In the genomic region with DNA sequence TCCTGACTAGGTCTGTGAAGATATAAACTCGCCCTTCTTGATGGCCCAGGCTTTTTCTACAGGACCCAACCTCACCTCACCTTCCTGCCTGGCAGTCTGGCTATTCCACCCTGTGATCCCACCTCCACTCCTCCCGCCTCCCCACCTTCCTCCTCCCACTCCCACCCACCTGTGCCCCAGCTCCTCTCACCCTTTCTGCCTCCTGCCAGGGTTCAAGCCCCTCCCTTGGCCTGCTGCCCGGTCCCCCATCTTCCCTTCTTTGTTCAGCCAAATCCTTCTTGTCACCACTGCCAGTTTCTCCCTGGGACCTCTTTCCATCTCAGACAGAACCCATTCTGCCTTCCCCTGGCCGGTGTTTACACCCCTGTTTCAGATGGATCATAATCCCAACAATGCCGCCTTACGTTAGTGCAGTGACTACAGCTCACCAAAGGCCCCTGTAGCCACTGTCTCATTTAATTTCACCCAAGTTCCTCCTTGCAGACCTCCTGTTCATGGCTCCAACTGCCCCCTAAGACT, we compare ENCODE assay signal across 16 cellular contexts.
DNase-seq lines count a peak whose midpoint lies in the region; ATAC-seq and TF ChIP-seq lines count a peak whose summit lies in the region.
"Had no signal": no experiment of that assay in that cellular context is flagged by ENCODE, and none has a peak within 500 bp of the region (broad histone marks: within the 10 kb centered on the region; RNA-seq: fewer than 3 reads in every experiment).

No MANE protein-coding gene starts in this region.

- H3K27ac Mint-ChIP-seq in activated T-helper 17 cell treated with anti-CD3 and anti-CD28 coated beads, Interleukin-2, amount 50 U/mL, for 72 hours, result peak overlapping the region; percentile 15
- H3K27ac Mint-ChIP-seq in naive B cell, result peak overlapping the region in 4 of 6 donors; percentile 4 to 78 (median 71)
- H3K27ac Mint-ChIP-seq: HFFc6 had no signal

- H3K9me3 ChIP-seq in DND-41 (ENCODE audit: insufficient read depth, low read length, severe bottlenecking), result no peaks in the 10 kb centered on the region

- H3K9ac ChIP-seq in DND-41 (ENCODE audit: low read depth, low read length), result no peak overlapping the region

- TF ChIP-seq POLR2A in erythroblast (IDR thresholded peaks at IDR 0.05; ENCODE audit: low read length), result no peak

- H3K4me2 ChIP-seq in DND-41 (ENCODE audit: insufficient read depth, low read length), result no peak overlapping the region

- no peak for TF ChIP-seq CTCF in DND-41 (IDR thresholded peaks at IDR 0.05; ENCODE audit: borderline replicate concordance, extremely low read depth, low read length, poor library complexity, severe bottlenecking)

- no peaks in the 10 kb centered on the region for H3K27me3 ChIP-seq in DND-41 (ENCODE audit: insufficient read depth, low read length, poor library complexity)

- H3K4me1 Mint-ChIP-seq in activated T-helper 17 cell treated with anti-CD3 and anti-CD28 coated beads, Interleukin-2, amount 50 U/mL, for 72 hours, result peaks cover 18% of the 10 kb centered on the region
- peaks cover 10 to 24% (median 19%) of the 10 kb centered on the region in 3 donors for H3K4me1 Mint-ChIP-seq in naive B cell

- peaks cover 85% of the 10 kb centered on the region for H3K36me3 ChIP-seq in DND-41 (ENCODE audit: insufficient read depth, low read length)

- no peak overlapping the region for H3K4me3 Mint-ChIP-seq in activated T-helper 17 cell treated with anti-CD3 and anti-CD28 coated beads, Interleukin-2, amount 50 U/mL, for 72 hours
- H3K4me3 Mint-ChIP-seq in naive B cell, result no peak overlapping the region
- H3K4me3 Mint-ChIP-seq: HFFc6 had no signal

- peaks cover 53% of the 10 kb centered on the region for H3K36me3 Mint-ChIP-seq in activated T-helper 17 cell treated with anti-CD3 and anti-CD28 coated beads, Interleukin-2, amount 50 U/mL, for 72 hours (ENCODE audit: low read depth)
- H3K36me3 Mint-ChIP-seq in naive B cell, result peaks cover 0 to 12% of the 10 kb centered on the region in 2 donors

- no peaks in the 10 kb centered on the region; the same call in 1 of the 2 replicates for H3K4me1 ChIP-seq in DND-41 (ENCODE audit: insufficient read depth, low read length)

- no peaks in the 10 kb centered on the region for H3K27me3 Mint-ChIP-seq in activated T-helper 17 cell treated with anti-CD3 and anti-CD28 coated beads, Interleukin-2, amount 50 U/mL, for 72 hours
- H3K27me3 Mint-ChIP-seq in naive B cell, result no peaks in the 10 kb centered on the region

- 0 out of 2 replicates have a peak overlapping the region, but pooled peaks have one; percentile 37 for H3K27ac ChIP-seq in DND-41 (ENCODE audit: low read length)
- H3K27ac ChIP-seq: C4-2B, HL-60 had no signal

- no peak overlapping the region for H2AFZ ChIP-seq in DND-41 (ENCODE audit: low read depth, low read length)

- ATAC-seq in DND-41 (ENCODE audit: insufficient read depth, low read depth) (no peak), naive B cell (ENCODE audit: low read depth in 2 of 2) (no peak)
- ATAC-seq in activated T-helper 17 cell treated with anti-CD3 and anti-CD28 coated beads, Interleukin-2, amount 50 U/mL, for 72 hours (replicated peaks), result no peak
- ATAC-seq: K562 had no signal

- peaks cover 98% of the 10 kb centered on the region for H3K79me2 ChIP-seq in DND-41 (ENCODE audit: insufficient read depth, low read length)

- DNase-seq in activated CD8-positive, alpha-beta memory T cell treated with anti-CD3 and anti-CD28 coated beads, Interleukin-2, amount 50 U/mL, for 48 hours, result peak; percentile 42
- DNase-seq in activated CD8-positive, alpha-beta memory T cell treated with anti-CD3 and anti-CD28 coated beads for 24 hours, result no peak
- DNase-seq in DND-41 (peak; percentile 3), naive B cell (no peak), erythroblast (lab: John Stamatoyannopoulos, UW) (no peak), NCI-H526 (lab: John Stamatoyannopoulos, UW) (no peak)
- no peak for DNase-seq in stimulated activated CD4-positive, alpha-beta T cell treated with anti-CD3 and anti-CD28 coated beads, Interleukin-4, amount 100 ng/mL, for 1 hour
- DNase-seq: EL, HFFc6, NCI-H1092, NCI-H2227 treated with DMSO at 0.1 percent for 48 hours, NCI-H526 treated with DMSO at 0.1 percent for 48 hours had no signal

- H3K9me3 Mint-ChIP-seq in activated T-helper 17 cell treated with anti-CD3 and anti-CD28 coated beads, Interleukin-2, amount 50 U/mL, for 72 hours, result no peaks in the 10 kb centered on the region
- peaks cover 0 to 2% (median 0%) of the 10 kb centered on the region in 7 donors for H3K9me3 Mint-ChIP-seq in naive B cell
- H3K9me3 Mint-ChIP-seq: HFFc6 had no signal

- H4K20me1 ChIP-seq in DND-41 (ENCODE audit: insufficient read depth, low read length), result peaks cover 93% of the 10 kb centered on the region

- H3K4me3 ChIP-seq in DND-41 (ENCODE audit: low read depth in 1 of 2, low read length in 2 of 2), result no peak overlapping the region
- H3K4me3 ChIP-seq: K562 had no signal

Comparison
In these comparisons a context has a peak if more than half of its experiments do, and no peak if none do; other contexts are left out.
1. DNase-seq: peak in activated CD8-positive, alpha-beta memory T cell treated with anti-CD3 and anti-CD28 coated beads, Interleukin-2, amount 50 U/mL, for 48 hours (single experiment) and DND-41 (single experiment); none in activated CD8-positive, alpha-beta memory T cell treated with anti-CD3 and anti-CD28 coated beads for 24 hours (single experiment), naive B cell (single experiment), erythroblast (0 of 2), stimulated activated CD4-positive, alpha-beta T cell treated with anti-CD3 and anti-CD28 coated beads, Interleukin-4, amount 100 ng/mL, for 1 hour (single experiment) and NCI-H526 (0 of 2).